ENCODE assay signal across 8 cellular contexts in genomic region chr20:9838378-9839295, GRCh38. TPM values are rescaled to one million over a fixed set of nuclear protein-coding genes. Genes with fewer than 3 reads are reported as not detected.
DNase-seq lines count a peak whose midpoint lies in the region; FAIRE-seq and TF ChIP-seq lines count a peak whose summit lies in the region.

TSS of gene PAK5 (minus strand) at chr20:9839076. CDS start at chr20:9644328, 194,748 bp downstream.

- H3K4me3 ChIP-seq in epithelial cell of proximal tubule (ENCODE audit: low read depth, low read length): peak within 1 kb of the TSS; percentile 33
- H3K4me3 ChIP-seq in CD4-positive, alpha-beta memory T cell (ENCODE audit: low read length in 2 of 2): no peak within 1 kb of the TSS

- H3K36me3 Mint-ChIP-seq in nephron (ENCODE audit: low read depth): no peaks in the 10 kb centered on the region
- H3K36me3 Mint-ChIP-seq in CD4-positive, alpha-beta memory T cell: no peaks in the 10 kb centered on the region

- no peak within 1 kb of the TSS for H3K27ac Mint-ChIP-seq in nephron
- H3K27ac Mint-ChIP-seq in CD4-positive, alpha-beta memory T cell: no peak within 1 kb of the TSS

- in situ Hi-C loops in GM13976 (cut with MboI; ENCODE audit: low sequenced_read_pairs, unreplicated experiment): no loop called here

- peaks cover 4% of the 10 kb centered on the region for H3K27me3 ChIP-seq in CD4-positive, alpha-beta memory T cell (ENCODE audit: insufficient read depth, low read length)

- H3K9me3 Mint-ChIP-seq in nephron: peaks cover 5% of the 10 kb centered on the region
- peaks cover 0 to 12% (median 7%) of the 10 kb centered on the region in 8 donors for H3K9me3 Mint-ChIP-seq in CD4-positive, alpha-beta memory T cell

- CTCF ChIA-PET in CD4-positive, alpha-beta memory T cell (lab: Charles Lee; ENCODE audit: partially characterized antibody): no interaction called here

- peaks cover 45% of the 10 kb centered on the region for H3K27me3 Mint-ChIP-seq in nephron (ENCODE audit: low read depth)
- peaks cover 15 to 20% of the 10 kb centered on the region in 2 donors for H3K27me3 Mint-ChIP-seq in CD4-positive, alpha-beta memory T cell

- no peak for TF ChIP-seq CTCF in epithelial cell of proximal tubule (conservative IDR thresholded peaks at IDR 0.05; ENCODE audit: low read depth, low read length)
- no peak for TF ChIP-seq CTCF in nephron (IDR thresholded peaks at IDR 0.05; ENCODE audit: unreplicated experiment in 3 of 3)
- no peak for TF ChIP-seq CTCF in GM13976 (IDR thresholded peaks at IDR 0.05; ENCODE audit: borderline replicate concordance, control extremely low read depth, extremely low read depth, insufficient read depth, missing control alignments)

- no peak for FAIRE-seq in HTR-8/SVneo (lab: Jason Lieb, UNC)

- no peaks in the 10 kb centered on the region for H3K9me3 ChIP-seq in CD4-positive, alpha-beta memory T cell (ENCODE audit: control insufficient read depth in 1 of 2, low read length in 2 of 2)

- peak; percentile 5 for DNase-seq in HTR-8/SVneo (ENCODE audit: insufficient read length, low spot score)
- DNase-seq in NCI-H748 (lab: John Stamatoyannopoulos, UW; ENCODE audit: unreplicated experiment): peak; percentile 99
- no peak for DNase-seq in epithelial cell of proximal tubule (ENCODE audit: low read depth)
- no peak for DNase-seq in GM13976 (ENCODE audit: low spot score)
- no peak for DNase-seq in SIG-M5 (lab: John Stamatoyannopoulos, UW)
- DNase-seq in CD4-positive, alpha-beta memory T cell: no peak
- no peak for DNase-seq in activated CD4-positive, alpha-beta T cell treated with anti-CD3 and anti-CD28 coated beads, Interleukin-2, amount 50 U/mL, for 48 hours

- no peaks in the 10 kb centered on the region for H3K4me1 ChIP-seq in CD4-positive, alpha-beta memory T cell (ENCODE audit: insufficient read depth, low read length)

- no peaks in the 10 kb centered on the region for H3K36me3 ChIP-seq in CD4-positive, alpha-beta memory T cell (ENCODE audit: insufficient read depth, low read length)

- intact Hi-C loops in CD4-positive, alpha-beta memory T cell (cut with micrococcal nuclease): no loop called here

- H3K27ac ChIP-seq in CD4-positive, alpha-beta memory T cell (ENCODE audit: low read depth, low read length): no peak within 1 kb of the TSS

- POLR2A ChIA-PET in CD4-positive, alpha-beta memory T cell (lab: Charles Lee; ENCODE audit: partially characterized antibody): no interaction called here

- no peaks in the 10 kb centered on the region for H3K4me1 Mint-ChIP-seq in nephron
- no peaks in the 10 kb centered on the region for H3K4me1 Mint-ChIP-seq in CD4-positive, alpha-beta memory T cell

- peak within 1 kb of the TSS; percentile 76 to 82 (median 80) for H3K4me3 Mint-ChIP-seq in nephron
- peak within 1 kb of the TSS in 1 of 8 donors; percentile 20 for H3K4me3 Mint-ChIP-seq in CD4-positive, alpha-beta memory T cell

RNA-seq across cellular contexts. Expression of gene PAK5, which starts in this region (rescaled TPM):
- not detected in 2 replicates for total RNA-seq in epithelial cell of proximal tubule
- not detected for total RNA-seq in CD4-positive, alpha-beta memory T cell
- not detected for polyA plus RNA-seq in CD4-positive, alpha-beta memory T cell

Comparison
In these comparisons a context has a peak if more than half of its experiments do, and no peak if none do; other contexts are left out.
1. DNase-seq: peak in HTR-8/SVneo (single experiment) and NCI-H748 (single experiment); none in epithelial cell of proximal tubule (single experiment), GM13976 (single experiment), SIG-M5 (single experiment), CD4-positive, alpha-beta memory T cell (0 of 5) and activated CD4-positive, alpha-beta T cell treated with anti-CD3 and anti-CD28 coated beads, Interleukin-2, amount 50 U/mL, for 48 hours (0 of 2).